In the genomic region with DNA sequence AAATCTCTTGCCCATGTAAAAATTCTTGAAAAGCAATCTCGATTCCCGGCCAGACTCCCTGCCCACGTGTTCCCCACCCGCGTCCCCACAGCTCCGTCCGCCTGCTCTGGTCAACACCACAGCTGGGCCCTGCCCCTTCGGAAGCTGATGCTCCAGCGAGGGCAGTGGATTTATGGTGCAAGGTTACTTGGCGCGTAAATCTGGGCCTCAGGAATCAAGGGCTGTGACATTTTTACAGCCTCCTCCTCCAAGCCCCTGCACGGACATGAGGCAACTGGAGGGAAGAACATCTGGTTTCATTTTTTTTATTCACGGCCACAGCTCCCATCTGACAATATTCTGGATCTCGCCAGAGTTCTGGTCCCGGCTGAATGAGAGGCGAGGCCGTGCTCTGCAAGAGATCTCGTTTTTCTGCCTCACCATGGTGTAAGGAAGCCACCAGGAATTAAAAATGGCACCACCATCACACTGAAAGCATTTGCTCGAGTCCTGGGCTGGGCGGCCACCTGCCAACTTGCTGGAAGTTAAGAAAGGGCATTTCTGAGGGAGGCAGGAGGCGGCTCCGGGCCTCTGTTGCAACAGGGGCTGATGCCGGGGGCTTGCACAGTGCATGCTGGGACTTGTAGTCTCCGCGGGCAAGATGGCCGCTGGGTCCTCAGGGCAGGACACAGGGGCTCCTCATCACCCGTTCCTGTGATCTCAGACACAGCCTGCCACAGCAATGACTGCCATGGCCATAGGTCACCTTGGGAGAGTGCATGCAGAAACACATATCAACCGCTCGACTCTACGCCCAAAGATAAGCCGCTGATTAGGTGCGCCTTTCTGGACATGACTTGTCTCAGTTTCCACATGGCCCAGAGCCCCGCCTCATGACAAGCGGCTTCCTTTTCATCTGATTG, we compare ENCODE assay signal across 9 cellular contexts.
DNase-seq lines count a peak whose midpoint lies in the region; ATAC-seq and TF ChIP-seq lines count a peak whose summit lies in the region.
"Had no signal": no experiment of that assay in that cellular context is flagged by ENCODE, and none has a peak within 500 bp of the region (broad histone marks: within the 10 kb centered on the region; RNA-seq: fewer than 3 reads in every experiment).

No MANE protein-coding gene starts in this region.

- H3K9me3 ChIP-seq in HEK293 (ENCODE audit: control insufficient read depth, insufficient read depth, low read depth, low read length): no peaks in the 10 kb centered on the region
- no peaks in the 10 kb centered on the region for H3K9me3 ChIP-seq in subcutaneous abdominal adipose tissue (ENCODE audit: control insufficient read depth in 5 of 5, low read length in 5 of 5)

- in situ Hi-C loops in brain microvascular endothelial cell (cut with HindIII; ENCODE audit: low pct_ligation_motif_present, low sequenced_read_pairs): no loop called here

- H3K27me3 ChIP-seq in brain microvascular endothelial cell (replicated peaks): no peaks in the 10 kb centered on the region
- no peaks in the 10 kb centered on the region for H3K27me3 ChIP-seq in subcutaneous abdominal adipose tissue (ENCODE audit: control insufficient read depth in 5 of 5, insufficient read depth in 4 of 5, low read length in 5 of 5)

- no peaks in the 10 kb centered on the region for H3K4me1 ChIP-seq in HEK293 (ENCODE audit: control insufficient read depth, insufficient read depth, low read length)
- peaks cover 12 to 43% (median 27%) of the 10 kb centered on the region in 5 donors for H3K4me1 ChIP-seq in subcutaneous abdominal adipose tissue (ENCODE audit: control insufficient read depth in 5 of 5, insufficient read depth in 5 of 5, low read length in 5 of 5)

- CTCF ChIA-PET in HEK293 (lab: Yijun Ruan, JAX): interaction anchor here (0.7 to 1.8 kb wide), 3 partner anchors 200 to 815 kb away, joined by 3 to 4 read pairs (median 3); no protein-coding TSS in a partner anchor

- POLR2A ChIA-PET in HEK293 (lab: Yijun Ruan, JAX): no interaction called here

- ATAC-seq in GM18511 (IDR thresholded peaks at IDR 0.05; ENCODE audit: unreplicated experiment): no peak
- ATAC-seq in HG02885 (IDR thresholded peaks at IDR 0.05; ENCODE audit: poor library complexity, unreplicated experiment): no peak

- no peak overlapping the region for H3K4me3 ChIP-seq in HEK293 (ENCODE audit: low read depth, low read length)
- H3K4me3 ChIP-seq in brain microvascular endothelial cell (ENCODE audit: low read depth, low read length): peak overlapping the region; percentile 22
- peak overlapping the region; percentile 51 to 80 (median 64) for H3K4me3 ChIP-seq in subcutaneous abdominal adipose tissue (ENCODE audit: low read depth in 1 of 5, low read length in 5 of 5)

- DNase-seq in brain microvascular endothelial cell (no peak), kidney tubule cell (ENCODE audit: low spot score) (peak; percentile 20), NCI-H1436 treated with DMSO at 0.1 percent for 48 hours (lab: John Stamatoyannopoulos, UW) (no peak), GF-D8 (lab: John Stamatoyannopoulos, UW) (no peak)
- DNase-seq: naive B cell had no signal

- H3K9ac ChIP-seq in subcutaneous abdominal adipose tissue (ENCODE audit: low read length in 5 of 5): peak overlapping the region in 3 of 5 donors; percentile 28 to 64 (median 34)

- H3K36me3 ChIP-seq in HEK293 (ENCODE audit: control insufficient read depth in 2 of 2, insufficient read depth in 1 of 2, low read length in 2 of 2) (no peaks in the 10 kb centered on the region), brain microvascular endothelial cell (replicated peaks) (no peaks in the 10 kb centered on the region), subcutaneous abdominal adipose tissue (ENCODE audit: control insufficient read depth in 5 of 5, insufficient read depth in 5 of 5, low read length in 5 of 5) (no peaks in the 10 kb centered on the region)

- TF ChIP-seq CTCF in HEK293 (tag by site-specific recombination; IDR thresholded peaks at IDR 0.05) (no peak), brain microvascular endothelial cell (IDR thresholded peaks at IDR 0.05; ENCODE audit: low read depth, low read length, missing control alignments) (no peak)

- H3K27ac ChIP-seq in HEK293 (ENCODE audit: extremely low read depth, low read depth, low read length): no peak overlapping the region
- H3K27ac ChIP-seq in brain microvascular endothelial cell: no peak overlapping the region
- H3K27ac ChIP-seq in subcutaneous abdominal adipose tissue (ENCODE audit: low read depth, low read length): peak overlapping the region; percentile 83

TF ChIP-seq in HEK293, 187 proteins besides CTCF, POLR2A, EP300 and RAD21:
- TF ChIP-seq ZNF335 (tag by site-specific recombination; conservative IDR thresholded peaks at IDR 0.05): peak; percentile 50
- no peak for TF ChIP-seq ZNF707 (tag by site-specific recombination; IDR thresholded peaks at IDR 0.05)
